In the genomic region with DNA sequence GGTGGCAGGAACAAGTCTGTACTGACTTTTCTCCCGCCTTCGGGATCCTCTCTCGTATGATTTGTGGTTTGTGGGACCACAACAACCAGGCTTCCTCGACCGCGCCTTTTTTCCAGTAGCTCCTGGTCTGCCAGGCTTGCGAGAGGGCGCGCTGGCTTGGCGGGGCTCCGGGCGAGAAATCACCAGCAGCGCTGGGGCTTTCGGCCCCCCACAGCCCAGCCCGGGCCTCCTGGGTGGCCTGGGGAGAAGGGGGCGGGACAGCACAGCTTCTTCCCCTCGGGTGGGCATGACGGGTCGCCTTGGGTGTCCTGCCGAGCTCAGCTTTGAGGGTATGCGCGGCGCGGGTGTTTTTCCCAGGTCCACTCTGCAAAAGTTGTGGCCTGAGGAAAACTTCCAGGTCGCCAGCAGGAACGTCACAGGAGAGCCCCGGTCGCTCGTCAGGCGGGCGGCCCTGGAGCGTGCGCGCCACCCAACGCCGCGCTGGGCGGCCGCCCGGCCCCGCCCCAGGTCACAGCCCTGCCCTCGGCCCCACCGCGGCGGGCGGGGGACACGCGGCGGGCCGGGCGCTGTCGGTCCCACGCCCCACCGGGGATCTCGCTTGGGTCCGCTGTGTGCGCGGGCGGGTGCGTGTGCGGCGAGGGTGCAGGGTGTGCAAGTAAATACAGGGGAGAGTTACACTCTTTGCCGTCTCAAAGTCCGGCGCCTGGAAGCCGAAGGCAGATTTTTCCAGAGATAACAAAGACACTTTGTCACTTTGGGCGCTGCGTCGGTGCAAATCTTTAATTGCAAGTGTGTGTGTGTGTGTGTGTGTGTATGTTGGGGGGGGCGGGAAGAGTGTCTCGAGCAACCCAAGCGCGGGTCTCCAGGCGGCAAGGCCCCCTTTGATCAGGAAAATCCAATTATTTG, we compare ENCODE assay signal across 8 cellular contexts. TPM values are rescaled to one million over a fixed set of nuclear protein-coding genes. Genes with fewer than 3 reads are reported as not detected.
DNase-seq lines count a peak whose midpoint lies in the region; ATAC-seq and TF ChIP-seq lines count a peak whose summit lies in the region.

No MANE protein-coding gene starts in this region.

- H3K27ac ChIP-seq in HUES6 (ENCODE audit: low read depth, low read length) (peak overlapping the region; percentile 88; the same call in 1 of the 2 replicates), heart left ventricle (peak overlapping the region in 5 of 12 donors; percentile 2 to 40 (median 36))

- ATAC-seq in heart left ventricle (peak; percentile 51 to 76 (median 67)), HG03442 (IDR thresholded peaks at IDR 0.05; ENCODE audit: unreplicated experiment) (no peak)

- DNase-seq in COLO668 (lab: John Stamatoyannopoulos, UW; ENCODE audit: unreplicated experiment) (peak; percentile 56), heart left ventricle (peak in 2 of 5 donors; percentile 24 to 31), retinal pigment epithelial cell (ENCODE audit: low read depth) (no peak), NCI-H526 treated with DMSO at 0.1 percent for 48 hours (lab: John Stamatoyannopoulos, UW) (no peak), G401 (ENCODE audit: low spot score) (no peak)
- DNase-seq in activated T-cell treated with anti-CD3 and anti-CD28 coated beads, Interleukin-2, amount 50 U/mL, for 48 hours: peak; percentile 31 to 44

- in situ Hi-C loops in G401 (cut with HindIII; ENCODE audit: low sequenced_read_pairs): no loop called here

- peak overlapping the region; percentile 72 for H3K4me3 ChIP-seq in HUES6 (ENCODE audit: low read depth, low read length)
- H3K4me3 ChIP-seq in heart left ventricle: peak overlapping the region; percentile 42 to 63 (median 54)
- peak overlapping the region; percentile 26 for H3K4me3 ChIP-seq in retinal pigment epithelial cell (ENCODE audit: low read length)

- H3K36me3 ChIP-seq in HUES6 (ENCODE audit: control insufficient read depth, insufficient read depth, low read length) (peaks cover 26% of the 10 kb centered on the region; the same call in 1 of the 2 replicates), heart left ventricle (no peaks in the 10 kb centered on the region)

- peaks cover 30% of the 10 kb centered on the region for H3K4me1 ChIP-seq in HUES6 (ENCODE audit: control insufficient read depth, insufficient read depth, low read length)
- H3K4me1 ChIP-seq in heart left ventricle: peaks cover 0 to 50% (median 26%) of the 10 kb centered on the region in 12 donors

- TF ChIP-seq CTCF in heart left ventricle (IDR thresholded peaks at IDR 0.05) (no peak), retinal pigment epithelial cell (conservative IDR thresholded peaks at IDR 0.05; ENCODE audit: low read depth, low read length) (no peak)

- peaks cover 94% of the 10 kb centered on the region for H3K27me3 ChIP-seq in HUES6 (ENCODE audit: control insufficient read depth, insufficient read depth, low read length)
- H3K27me3 ChIP-seq in heart left ventricle: peaks cover 46 to 100% (median 93%) of the 10 kb centered on the region in 9 donors

- no peak for TF ChIP-seq POLR2A in heart left ventricle (IDR thresholded peaks at IDR 0.05)

- intact Hi-C loops in heart left ventricle (cut with DNase I): loop anchor here in 7 of 10 donors (5.0 to 10.0 kb wide), 4 partner anchors 210 to 230 kb away; no protein-coding TSS in a partner anchor

- WGBS in heart left ventricle, 4 donors: 0 to 1% (median 1%) methylated on average over 33 to 74 of the region's 74 CpGs

- H3K9ac ChIP-seq in HUES6 (ENCODE audit: low read length): peak overlapping the region; percentile 99

- H3K9me3 ChIP-seq in HUES6 (ENCODE audit: control insufficient read depth, insufficient read depth, low read depth, low read length) (no peaks in the 10 kb centered on the region), heart left ventricle (no peaks in the 10 kb centered on the region)

RNA-seq across cellular contexts. Expression of a gene that starts 0.7 kb away (rescaled TPM):
- total RNA-seq in heart left ventricle: 1 to 10 TPM in 1 of 9 donors, under 1 TPM in 4, not detected in 4; 0.16 to 1.4 (median 0.28) TPM
- under 1 TPM; 0.08 to 0.23 TPM for polyA plus RNA-seq in heart left ventricle
- total RNA-seq in G401 (2014; rRNA removed; shearing (Covaris generic)): not detected in 2 replicates

RNA-seq across cellular contexts. Expression of a gene that starts 55.8 kb away (rescaled TPM):
- 1 to 10 TPM in 2 of 9 donors, under 1 TPM in 3, not detected in 4; 0.85 to 3.4 (median 0.98) TPM for total RNA-seq in heart left ventricle
- polyA plus RNA-seq in heart left ventricle: 1 to 10 TPM in 1 of 2 donors, under 1 TPM in 1; 0.22 to 1.9 TPM
- 0.37 and 2.1 TPM in 2 replicates for total RNA-seq in G401 (2014; rRNA removed; shearing (Covaris generic))

Comparison
In these comparisons a context has a peak if more than half of its experiments do, and no peak if none do; other contexts are left out.
1. DNase-seq: peak in COLO668 (single experiment) and activated T-cell treated with anti-CD3 and anti-CD28 coated beads, Interleukin-2, amount 50 U/mL, for 48 hours (2 of 2); none in retinal pigment epithelial cell (single experiment), NCI-H526 treated with DMSO at 0.1 percent for 48 hours (single experiment) and G401 (single experiment).
2. Peak in every context shown above with its lines, with median percentiles within 50 percentile points of each other: H3K4me3 ChIP-seq.